In the genomic region with DNA sequence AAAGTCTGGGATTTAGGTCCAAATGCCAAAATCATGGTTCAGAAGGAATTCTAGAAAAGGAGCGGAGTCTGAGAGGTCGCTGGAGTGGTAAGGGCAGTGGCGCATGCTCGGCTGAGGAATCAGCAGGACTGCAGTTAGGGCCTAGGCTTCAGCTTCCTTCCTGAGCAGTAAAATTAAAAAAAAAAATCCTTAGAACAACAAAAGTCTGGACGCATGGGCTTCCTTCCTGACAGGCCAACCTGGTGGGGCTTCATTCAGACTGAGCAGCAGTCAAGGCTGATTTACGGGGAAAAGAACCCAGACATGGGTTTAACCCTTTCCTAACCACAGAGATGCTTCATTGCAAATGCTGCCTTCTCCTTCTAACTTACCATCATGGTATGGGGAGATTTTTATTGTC, we compare ENCODE assay signal across 22 cellular contexts. TPM values are rescaled to one million over a fixed set of nuclear protein-coding genes. Genes with fewer than 3 reads are reported as not detected.
DNase-seq lines count a peak whose midpoint lies in the region; ATAC-seq and TF ChIP-seq lines count a peak whose summit lies in the region.
"Had no signal": no experiment of that assay in that cellular context is flagged by ENCODE, and none has a peak within 500 bp of the region (broad histone marks: within the 10 kb centered on the region; RNA-seq: fewer than 3 reads in every experiment).

No MANE protein-coding gene starts in this region.

- H3K36me3 ChIP-seq in GM23338 (ENCODE audit: insufficient read depth): no peaks in the 10 kb centered on the region
- H3K36me3 ChIP-seq in Loucy (ENCODE audit: insufficient read depth, low read length): peaks cover 2% of the 10 kb centered on the region; the same call in 1 of the 2 replicates
- H3K36me3 ChIP-seq in endodermal cell (ENCODE audit: control insufficient read depth, insufficient read depth, low read length): no peaks in the 10 kb centered on the region
- no peaks in the 10 kb centered on the region for H3K36me3 ChIP-seq in Caco-2 (ENCODE audit: control insufficient read depth, insufficient read depth, low read length)
- H3K36me3 ChIP-seq: HAP-1, SJCRH30, upper lobe of left lung had no signal

- peak overlapping the region; percentile 65 for H3K4me2 ChIP-seq in GM23338
- peak overlapping the region; percentile 96 for H3K4me2 ChIP-seq in Loucy (ENCODE audit: low read depth, low read length, poor library complexity, severe bottlenecking)

- CTCF ChIA-PET in Caco-2 (lab: Charles Lee): no interaction called here

- BruUV-seq in Caco-2 (replicated peaks; lab: Mats Ljungman, UMichigan): no TSS peak

- H3K36me3 Mint-ChIP-seq in GM23338 (ENCODE audit: low read depth) (no peaks in the 10 kb centered on the region), endodermal cell (ENCODE audit: low read depth) (no peaks in the 10 kb centered on the region), Caco-2 (ENCODE audit: insufficient read depth, unreplicated experiment) (no peaks in the 10 kb centered on the region)
- H3K36me3 Mint-ChIP-seq in naive thymus-derived CD8-positive, alpha-beta T cell: no peaks in the 10 kb centered on the region
- H3K36me3 Mint-ChIP-seq: natural killer cell treated with Interleukin-12 subunit alpha and Interleukin-12 subunit beta and Interleukin-15 and Interleukin-18, amount 100 ng/mL, for 72 hours had no signal

- no peak for TF ChIP-seq CTCF in GM23338 (conservative IDR thresholded peaks at IDR 0.05; ENCODE audit: low read depth in 2 of 2)
- no peak for TF ChIP-seq CTCF in Loucy (conservative IDR thresholded peaks at IDR 0.05; ENCODE audit: low read length)
- TF ChIP-seq CTCF in endodermal cell (conservative IDR thresholded peaks at IDR 0.05): no peak
- TF ChIP-seq CTCF in Caco-2 (IDR thresholded peaks at IDR 0.05; ENCODE audit: insufficient read depth in 1 of 2, low read depth in 1 of 2, low read length in 1 of 2, severe bottlenecking in 1 of 2, unreplicated experiment in 1 of 2): no peak

- ATAC-seq in GM23338: no peak
- no peak for ATAC-seq in naive thymus-derived CD8-positive, alpha-beta T cell
- ATAC-seq: natural killer cell treated with Interleukin-12 subunit alpha and Interleukin-12 subunit beta and Interleukin-15 and Interleukin-18, amount 100 ng/mL, for 72 hours; PC-3; psoas muscle had no signal

- no peaks in the 10 kb centered on the region for H3K9me3 Mint-ChIP-seq in GM23338
- H3K9me3 Mint-ChIP-seq in endodermal cell: no peaks in the 10 kb centered on the region
- no peaks in the 10 kb centered on the region for H3K9me3 Mint-ChIP-seq in Caco-2 (ENCODE audit: unreplicated experiment)
- H3K9me3 Mint-ChIP-seq in naive thymus-derived CD8-positive, alpha-beta T cell: no peaks in the 10 kb centered on the region
- H3K9me3 Mint-ChIP-seq: natural killer cell treated with Interleukin-12 subunit alpha and Interleukin-12 subunit beta and Interleukin-15 and Interleukin-18, amount 100 ng/mL, for 72 hours; stimulated activated naive CD8-positive, alpha-beta T cell treated with anti-CD3 and anti-CD28 coated beads, Interleukin-15, Interleukin-2, amounts not matched to agents 100 ng/mL and 50 ng/mL, for 24 hours; T-helper 1 cell treated with Interleukin-12 subunit alpha and Interleukin-12 subunit beta and Interleukin-4 antibody, amounts not matched to agents 30 μg/mL and 1 μg/mL, for 36 hours had no signal

- H3F3A ChIP-seq in GM23338 (replicated peaks; ENCODE audit: low read depth) (peaks cover 11% of the 10 kb centered on the region; the same call in 1 of the 2 replicates), Loucy (ENCODE audit: low read depth) (peaks cover 22% of the 10 kb centered on the region)

- H3K79me2 ChIP-seq in GM23338 (replicated peaks; ENCODE audit: insufficient read depth): peaks cover 66% of the 10 kb centered on the region
- peaks cover 82% of the 10 kb centered on the region for H3K79me2 ChIP-seq in Loucy (ENCODE audit: insufficient read depth, low read length)

- H3K9me2 ChIP-seq in GM23338 (ENCODE audit: insufficient read depth) (no peaks in the 10 kb centered on the region), Loucy (replicated peaks; ENCODE audit: low read depth, low read length) (no peaks in the 10 kb centered on the region)

- H3K4me3 Mint-ChIP-seq in GM23338: no peak overlapping the region; the same call in 2 of the 3 replicates
- no peak overlapping the region for H3K4me3 Mint-ChIP-seq in endodermal cell
- H3K4me3 Mint-ChIP-seq in Caco-2 (ENCODE audit: unreplicated experiment): no peak overlapping the region
- no peak overlapping the region for H3K4me3 Mint-ChIP-seq in naive thymus-derived CD8-positive, alpha-beta T cell
- H3K4me3 Mint-ChIP-seq: natural killer cell treated with Interleukin-12 subunit alpha and Interleukin-12 subunit beta and Interleukin-15 and Interleukin-18, amount 100 ng/mL, for 72 hours; stimulated activated naive CD8-positive, alpha-beta T cell treated with anti-CD3 and anti-CD28 coated beads, Interleukin-15, Interleukin-2, amounts not matched to agents 100 ng/mL and 50 ng/mL, for 24 hours; T-helper 1 cell treated with Interleukin-12 subunit alpha and Interleukin-12 subunit beta and Interleukin-4 antibody, amounts not matched to agents 30 μg/mL and 1 μg/mL, for 36 hours had no signal

- H3K9ac ChIP-seq in Loucy (ENCODE audit: low read depth, low read length, poor library complexity, severe bottlenecking) (peak overlapping the region; percentile 97), endodermal cell (ENCODE audit: extremely low read depth, low read length, poor library complexity, severe bottlenecking) (no peak overlapping the region)

- H2AFZ ChIP-seq in GM23338 (no peak overlapping the region), Loucy (ENCODE audit: low read length) (no peak overlapping the region)

- peaks cover 67% of the 10 kb centered on the region for H3K4me1 Mint-ChIP-seq in GM23338
- H3K4me1 Mint-ChIP-seq in endodermal cell: peaks cover 16% of the 10 kb centered on the region
- H3K4me1 Mint-ChIP-seq in Caco-2 (ENCODE audit: low read depth, unreplicated experiment): no peaks in the 10 kb centered on the region
- H3K4me1 Mint-ChIP-seq in naive thymus-derived CD8-positive, alpha-beta T cell: peaks cover 6 to 24% (median 11%) of the 10 kb centered on the region in 4 donors

- H3K9me3 ChIP-seq in Loucy (ENCODE audit: insufficient read depth, low read depth, low read length) (no peaks in the 10 kb centered on the region), endodermal cell (ENCODE audit: control insufficient read depth, low read length) (no peaks in the 10 kb centered on the region), Caco-2 (no peaks in the 10 kb centered on the region)
- H3K9me3 ChIP-seq: HAP-1, psoas muscle, SJCRH30, upper lobe of left lung had no signal

- intact Hi-C loops in Caco-2 (cut with micrococcal nuclease; ENCODE audit: unreplicated experiment): no loop called here

- H3K27me3 ChIP-seq in GM23338 (ENCODE audit: insufficient read depth) (0 out of 2 replicates have a peak, but pooled peaks cover 4% of the 10 kb centered on the region), Loucy (ENCODE audit: insufficient read depth, low read length, poor library complexity, severe bottlenecking) (no peaks in the 10 kb centered on the region), endodermal cell (ENCODE audit: control insufficient read depth, insufficient read depth, low read length, poor library complexity, severe bottlenecking) (peaks cover 59% of the 10 kb centered on the region), Caco-2 (replicated peaks; ENCODE audit: control insufficient read depth, insufficient read depth, low read length) (no peaks in the 10 kb centered on the region; the same call in 1 of the 2 replicates)

- H3K4me3 ChIP-seq in GM23338 (peak overlapping the region; percentile 5; the same call in 1 of the 2 replicates), Loucy (ENCODE audit: low read length, poor library complexity, severe bottlenecking) (peak overlapping the region; percentile 77), endodermal cell (ENCODE audit: low read length) (no peak overlapping the region), Caco-2 (ENCODE audit: low read depth, low read length) (no peak overlapping the region)
- H3K4me3 ChIP-seq: HAP-1, psoas muscle, SJCRH30, upper lobe of left lung had no signal

- peak overlapping the region; percentile 64; the same call in 1 of the 2 replicates for H3K27ac ChIP-seq in GM23338 (ENCODE audit: low read depth)
- H3K27ac ChIP-seq in endodermal cell (ENCODE audit: low read depth, low read length): no peak overlapping the region
- H3K27ac ChIP-seq: psoas muscle, SJCRH30, upper lobe of left lung had no signal

- POLR2A ChIA-PET in Caco-2 (lab: Charles Lee): no interaction called here
- POLR2A ChIA-PET in naive thymus-derived CD8-positive, alpha-beta T cell (lab: Charles Lee): no interaction called here

- peak overlapping the region; percentile 49 for H3K27ac Mint-ChIP-seq in GM23338
- H3K27ac Mint-ChIP-seq in endodermal cell: no peak overlapping the region
- H3K27ac Mint-ChIP-seq in Caco-2 (ENCODE audit: unreplicated experiment): no peak overlapping the region
- peak overlapping the region in 1 of 10 donors; percentile 45 for H3K27ac Mint-ChIP-seq in naive thymus-derived CD8-positive, alpha-beta T cell
- H3K27ac Mint-ChIP-seq: natural killer cell treated with Interleukin-12 subunit alpha and Interleukin-12 subunit beta and Interleukin-15 and Interleukin-18, amount 100 ng/mL, for 72 hours; stimulated activated naive CD8-positive, alpha-beta T cell treated with anti-CD3 and anti-CD28 coated beads, Interleukin-15, Interleukin-2, amounts not matched to agents 100 ng/mL and 50 ng/mL, for 24 hours; T-helper 1 cell treated with Interleukin-12 subunit alpha and Interleukin-12 subunit beta and Interleukin-4 antibody, amounts not matched to agents 30 μg/mL and 1 μg/mL, for 36 hours had no signal

- 0 to 62% methylated on average over 1 to 6 of the region's 6 CpGs for WGBS in endodermal cell (ENCODE audit: insufficient coverage in 1 of 2, insufficient read length in 1 of 2), 2 experiments

- peaks cover 3% of the 10 kb centered on the region for H3K27me3 Mint-ChIP-seq in GM23338 (ENCODE audit: insufficient read depth, low read depth, poor library complexity)
- peaks cover 80% of the 10 kb centered on the region for H3K27me3 Mint-ChIP-seq in endodermal cell (ENCODE audit: insufficient read depth)
- H3K27me3 Mint-ChIP-seq in Caco-2 (ENCODE audit: insufficient read depth, unreplicated experiment): peaks cover 3% of the 10 kb centered on the region
- peaks cover 41 to 80% (median 66%) of the 10 kb centered on the region in 5 donors for H3K27me3 Mint-ChIP-seq in naive thymus-derived CD8-positive, alpha-beta T cell

- no peaks in the 10 kb centered on the region for H4K20me1 ChIP-seq in GM23338 (replicated peaks; ENCODE audit: insufficient read depth)
- no peaks in the 10 kb centered on the region for H4K20me1 ChIP-seq in Loucy (ENCODE audit: insufficient read depth, low read length, poor library complexity, severe bottlenecking)

- DNase-seq in GM23338 (ENCODE audit: low spot score): peak; percentile 54
- DNase-seq in endodermal cell: peak; percentile 50
- DNase-seq in pulmonary artery endothelial cell (ENCODE audit: low read depth, low spot score): peak; percentile 29
- DNase-seq in Caco-2: no peak
- no peak for DNase-seq in naive thymus-derived CD8-positive, alpha-beta T cell
- DNase-seq in activated CD4-positive, alpha-beta T cell treated with anti-CD3 and anti-CD28 coated beads, Interleukin-2, amount 50 U/mL, for 4 hours: no peak
- DNase-seq: activated CD4-positive, alpha-beta T cell treated with anti-CD3 and anti-CD28 coated beads, Interleukin-2, amount 50 U/mL, for 48 hours; activated effector memory CD4-positive, alpha-beta T cell treated with anti-CD3 and anti-CD28 coated beads, Interleukin-2, amount 50 U/mL, for 16 hours; cortex of kidney; DMS79; hypothalamus; NCI-H1436; PC-3; psoas muscle; SJCRH30; stimulated activated CD4-positive, alpha-beta T cell treated with anti-CD3 and anti-CD28 coated beads, Interleukin-4, amount 100 ng/mL, for 24 hours; upper lobe of left lung had no signal

- H3K4me1 ChIP-seq in GM23338 (ENCODE audit: insufficient read depth) (peaks cover 50% of the 10 kb centered on the region), Loucy (ENCODE audit: insufficient read depth, low read length, poor library complexity, severe bottlenecking) (peaks cover 72% of the 10 kb centered on the region), endodermal cell (ENCODE audit: control insufficient read depth, insufficient read depth, low read length) (peaks cover 3% of the 10 kb centered on the region), Caco-2 (no peaks in the 10 kb centered on the region)
- H3K4me1 ChIP-seq: SJCRH30 had no signal

RNA-seq across cellular contexts. Expression of gene RNF220, which starts 17.1 kb away (rescaled TPM):
- total RNA-seq in GM23338 (2014; rRNA removed; shearing (Covaris generic)): 141 and 168 TPM in 2 replicates
- 63.6 and 72.8 TPM in 2 replicates for polyA plus RNA-seq in GM23338 (2016; fragmentation: Nextera tagmentation; extraction: Ambion mirVana)
- total RNA-seq in endodermal cell (10 to 100 TPM; 94.6 to 95.5 TPM), pulmonary artery endothelial cell (67.6 and 76.7 TPM in 2 replicates), Caco-2 (2022) (79.5 and 92.4 TPM in 2 replicates)
- polyA plus RNA-seq in endodermal cell (2013, experiment 1 of 2): 88.5 TPM
- 78.2 TPM for polyA plus RNA-seq in endodermal cell (2013, experiment 2 of 2)
- total RNA-seq in naive thymus-derived CD8-positive, alpha-beta T cell: 100 to 1,000 TPM; 122 to 129 TPM
- polyA plus RNA-seq in naive thymus-derived CD8-positive, alpha-beta T cell: 100 to 1,000 TPM in 1 of 3 donors, 10 to 100 TPM in 2; 62.2 to 103 (median 75.6) TPM

Comparison
In these comparisons a context has a peak if more than half of its experiments do, and no peak if none do; other contexts are left out.
1. DNase-seq: peak in GM23338 (single experiment), endodermal cell (single experiment) and pulmonary artery endothelial cell (single experiment); none in Caco-2 (0 of 2), naive thymus-derived CD8-positive, alpha-beta T cell (0 of 10) and activated CD4-positive, alpha-beta T cell treated with anti-CD3 and anti-CD28 coated beads, Interleukin-2, amount 50 U/mL, for 4 hours (0 of 2).
2. H3K4me3 ChIP-seq: peak in GM23338 (single experiment) and Loucy (single experiment); none in endodermal cell (single experiment) and Caco-2 (single experiment).